ENCODE assay signal across 13 cellular contexts in genomic region chr7:137081694-137082093, GRCh38.
A peak's percentile ranks its signal among the peaks of the same experiment; 100 is the strongest.
DNase-seq lines count a peak whose midpoint lies in the region; ATAC-seq and TF ChIP-seq lines count a peak whose summit lies in the region.
"Had no signal": no experiment of that assay in that cellular context is flagged by ENCODE, and none has a peak within 500 bp of the region (broad histone marks: within the 10 kb centered on the region; RNA-seq: fewer than 3 reads in every experiment).

No MANE protein-coding gene starts in this region.

- H3K27me3 ChIP-seq in AG04450 (ENCODE audit: control insufficient read depth, insufficient read depth, low read length) (no peaks in the 10 kb centered on the region), fibroblast of lung (ENCODE audit: control insufficient read depth, insufficient read depth, low read length) (no peaks in the 10 kb centered on the region)
- H3K27me3 ChIP-seq: BLaER1 had no signal

- ATAC-seq in naive thymus-derived CD8-positive, alpha-beta T cell = no peak
- no peak for ATAC-seq in GM21390 (IDR thresholded peaks at IDR 0.05; ENCODE audit: unreplicated experiment)

- no peak for TF ChIP-seq CTCF in AG04450 (IDR thresholded peaks at IDR 0.05; ENCODE audit: low read depth, low read length)
- no peak for TF ChIP-seq CTCF in fibroblast of lung (conservative IDR thresholded peaks at IDR 0.05 in 1 of 2, IDR thresholded peaks at IDR 0.05 in 1 of 2; ENCODE audit: low read depth in 1 of 2, low read length in 2 of 2)

- H3K27ac Mint-ChIP-seq in naive thymus-derived CD8-positive, alpha-beta T cell = no peak overlapping the region

- H4K20me1 ChIP-seq in fibroblast of lung (ENCODE audit: control insufficient read depth, extremely low read depth, insufficient read depth, low read length) = no peaks in the 10 kb centered on the region
- H4K20me1 ChIP-seq: BLaER1 had no signal

- H3K4me1 ChIP-seq in fibroblast of lung (ENCODE audit: control insufficient read depth, extremely low read depth, insufficient read depth, low read length) = peaks cover 13% of the 10 kb centered on the region
- H3K4me1 ChIP-seq: BLaER1, parathyroid adenoma had no signal

- no peaks in the 10 kb centered on the region for H3K36me3 ChIP-seq in fibroblast of lung (ENCODE audit: control insufficient read depth, insufficient read depth, low read length)
- H3K36me3 ChIP-seq: BLaER1 had no signal

- no peaks in the 10 kb centered on the region for H3K27me3 Mint-ChIP-seq in naive thymus-derived CD8-positive, alpha-beta T cell

- H3K4me3 Mint-ChIP-seq in naive thymus-derived CD8-positive, alpha-beta T cell = no peak overlapping the region

- H3K9me3 ChIP-seq in AG04450 (ENCODE audit: control insufficient read depth, insufficient read depth, low read length) (no peaks in the 10 kb centered on the region), fibroblast of lung (ENCODE audit: control insufficient read depth, insufficient read depth, low read depth, low read length) (no peaks in the 10 kb centered on the region)
- H3K9me3 ChIP-seq: BLaER1 had no signal

- H3K27ac ChIP-seq in AG04450 (ENCODE audit: low read depth, low read length) (no peak overlapping the region), fibroblast of lung (ENCODE audit: insufficient read depth, low read length) (no peak overlapping the region)
- H3K27ac ChIP-seq: BLaER1, parathyroid adenoma had no signal

- CTCF ChIA-PET in AG04450 (lab: Charles Lee) = no interaction called here

- POLR2A ChIA-PET in AG04450 (lab: Yijun Ruan, JAX) = interaction anchor here (0.6 to 1.0 kb wide), 2 partner anchors 10 to 56 kb away, joined by 3 to 4 read pairs; no protein-coding TSS in a partner anchor
- POLR2A ChIA-PET in naive thymus-derived CD8-positive, alpha-beta T cell (lab: Charles Lee) = no interaction called here

- no peaks in the 10 kb centered on the region for H3K36me3 Mint-ChIP-seq in naive thymus-derived CD8-positive, alpha-beta T cell

- peaks cover 0 to 2% (median 0%) of the 10 kb centered on the region in 4 donors for H3K4me1 Mint-ChIP-seq in naive thymus-derived CD8-positive, alpha-beta T cell

- H3K4me3 ChIP-seq in AG04450 (ENCODE audit: low read depth, low read length) (no peak overlapping the region), fibroblast of lung (replicated peaks in 1 of 4; ENCODE audit: control extremely low read depth in 1 of 4, insufficient read depth in 1 of 4, low read depth in 3 of 4, low read length in 4 of 4) (no peak overlapping the region)
- H3K4me3 ChIP-seq: BLaER1, GM12878 had no signal

- H3K4me2 ChIP-seq in fibroblast of lung (ENCODE audit: extremely low read depth, insufficient read depth, low read length) = no peak overlapping the region
- H3K4me2 ChIP-seq: BLaER1 had no signal

- no peak overlapping the region for H2AFZ ChIP-seq in fibroblast of lung (ENCODE audit: low read length)
- H2AFZ ChIP-seq: parathyroid adenoma had no signal

- H3K9me3 Mint-ChIP-seq in naive thymus-derived CD8-positive, alpha-beta T cell = peaks cover 2 to 23% (median 8%) of the 10 kb centered on the region in 9 donors

- H3K79me2 ChIP-seq in fibroblast of lung (ENCODE audit: control insufficient read depth, insufficient read depth, low read length) = no peaks in the 10 kb centered on the region
- H3K79me2 ChIP-seq: parathyroid adenoma had no signal

- DNase-seq in AG04450 (ENCODE audit: low read depth, low spot score) (peak; percentile 92), NCI-H69 (lab: John Stamatoyannopoulos, UW) (peak; percentile 28), fibroblast of lung (ENCODE audit: low read depth in 2 of 2) (peak; percentile 98 to 99), myocyte (ENCODE audit: low read depth) (peak; percentile 88), NK-92 (lab: John Stamatoyannopoulos, UW; ENCODE audit: unreplicated experiment) (no peak)
- no peak for DNase-seq in activated CD8-positive, alpha-beta memory T cell treated with anti-CD3 and anti-CD28 coated beads for 24 hours
- DNase-seq in naive thymus-derived CD8-positive, alpha-beta T cell = no peak
- DNase-seq: NCI-H1092, OCI-M1 had no signal

- H3K9ac ChIP-seq in fibroblast of lung (ENCODE audit: insufficient read depth, low read length) = no peak overlapping the region
- H3K9ac ChIP-seq: BLaER1, parathyroid adenoma had no signal

Comparison
In these comparisons a context has a peak if more than half of its experiments do, and no peak if none do; other contexts are left out.
1. DNase-seq: peak in AG04450 (single experiment), NCI-H69 (single experiment), fibroblast of lung (2 of 2) and myocyte (single experiment); none in activated CD8-positive, alpha-beta memory T cell treated with anti-CD3 and anti-CD28 coated beads for 24 hours (single experiment), naive thymus-derived CD8-positive, alpha-beta T cell (0 of 10) and NK-92 (single experiment).